In the genomic region with DNA sequence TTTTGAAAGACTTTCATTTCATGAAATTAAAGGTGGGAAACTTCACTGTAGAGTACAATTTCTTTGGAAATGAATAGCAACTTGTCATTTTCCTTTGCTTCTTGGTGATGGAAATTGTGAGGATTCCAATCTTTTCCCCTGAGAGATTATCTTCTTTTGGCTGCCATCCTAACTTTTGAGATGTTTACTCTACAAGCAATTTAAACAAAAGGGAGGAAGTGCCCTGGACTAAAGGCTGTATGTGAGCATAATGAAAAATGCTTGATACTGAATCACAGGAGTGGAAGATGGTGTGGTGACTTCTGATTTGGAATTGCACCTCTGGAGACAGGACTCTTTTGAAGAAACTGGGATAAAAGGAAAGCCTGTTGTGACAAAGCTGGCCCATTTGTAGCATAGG, we compare ENCODE assay signal across 19 cellular contexts. TPM values are rescaled to one million over a fixed set of nuclear protein-coding genes. Genes with fewer than 3 reads are reported as not detected.
DNase-seq lines count a peak whose midpoint lies in the region; ATAC-seq and TF ChIP-seq lines count a peak whose summit lies in the region.
"Had no signal": no experiment of that assay in that cellular context is flagged by ENCODE, and none has a peak within 500 bp of the region (broad histone marks: within the 10 kb centered on the region; RNA-seq: fewer than 3 reads in every experiment).

No MANE protein-coding gene starts in this region.

- peaks cover 22% of the 10 kb centered on the region for H3K27me3 Mint-ChIP-seq in activated CD8-positive, alpha-beta memory T cell treated with anti-CD3 and anti-CD28 coated beads, Interleukin-2, amount 10 ng/mL, durations not matched to agents 7 days and 5 days

- H3K27ac ChIP-seq in A673 (ENCODE audit: low read depth, low read length, poor library complexity, severe bottlenecking) = no peak overlapping the region
- H3K27ac ChIP-seq: epithelial cell of prostate, left lung, prostate gland had no signal

- no peaks in the 10 kb centered on the region for H3K4me1 Mint-ChIP-seq in activated CD8-positive, alpha-beta memory T cell treated with anti-CD3 and anti-CD28 coated beads, Interleukin-2, amount 10 ng/mL, durations not matched to agents 7 days and 5 days
- H3K4me1 Mint-ChIP-seq: activated naive CD8-positive, alpha-beta T cell treated with anti-CD3 and anti-CD28 coated beads, Interleukin-2, amount 50 U/mL, for 24 hours; CD14-positive monocyte had no signal

- ATAC-seq in SK-N-SH treated with all-trans-retinoic acid at 6 μM for 48 hours = no peak
- no peak for ATAC-seq in GM18858 (IDR thresholded peaks at IDR 0.05; ENCODE audit: unreplicated experiment)
- ATAC-seq in activated CD8-positive, alpha-beta memory T cell treated with anti-CD3 and anti-CD28 coated beads, Interleukin-2, amount 10 ng/mL, durations not matched to agents 7 days and 5 days = no peak
- ATAC-seq: activated CD8-positive, alpha-beta T cell treated with anti-CD3 and anti-CD28 coated beads for 36 hours; activated naive CD8-positive, alpha-beta T cell treated with anti-CD3 and anti-CD28 coated beads, Interleukin-2, amount 50 U/mL, for 24 hours; HCT116; left lung had no signal

- H3K27ac Mint-ChIP-seq in activated CD8-positive, alpha-beta memory T cell treated with anti-CD3 and anti-CD28 coated beads, Interleukin-2, amount 10 ng/mL, durations not matched to agents 7 days and 5 days = no peak overlapping the region
- H3K27ac Mint-ChIP-seq: activated CD8-positive, alpha-beta T cell treated with anti-CD3 and anti-CD28 coated beads for 36 hours; activated naive CD8-positive, alpha-beta T cell treated with anti-CD3 and anti-CD28 coated beads, Interleukin-2, amount 50 U/mL, for 24 hours; activated T-helper 1 cell treated with anti-CD3 and anti-CD28 coated beads, Interleukin-12 subunit alpha, Interleukin-12 subunit beta, Interleukin-2, Interleukin-4 antibody, amounts not matched to agents 30 ng/mL and 10 ng/mL and 1 ng/mL, durations not matched to agents 14 hours and 24 hours and 36 hours; CD14-positive monocyte had no signal

- H3K4me3 ChIP-seq in A673 (ENCODE audit: low read depth, low read length, poor library complexity, severe bottlenecking) (no peak overlapping the region), fibroblast of villous mesenchyme (ENCODE audit: low read depth, low read length) (no peak overlapping the region)
- H3K4me3 ChIP-seq: left lung, prostate gland had no signal

- CTCF ChIA-PET in A673 (lab: Charles Lee) = no interaction called here
- CTCF ChIA-PET in activated CD8-positive, alpha-beta memory T cell treated with anti-CD3 and anti-CD28 coated beads, Interleukin-2, amount 10 ng/mL, durations not matched to agents 7 days and 5 days (lab: Charles Lee) = no interaction called here

- H3K4me3 Mint-ChIP-seq in activated CD8-positive, alpha-beta memory T cell treated with anti-CD3 and anti-CD28 coated beads, Interleukin-2, amount 10 ng/mL, durations not matched to agents 7 days and 5 days = no peak overlapping the region
- H3K4me3 Mint-ChIP-seq: activated CD8-positive, alpha-beta T cell treated with anti-CD3 and anti-CD28 coated beads for 36 hours; activated naive CD8-positive, alpha-beta T cell treated with anti-CD3 and anti-CD28 coated beads, Interleukin-2, amount 50 U/mL, for 24 hours; activated T-helper 1 cell treated with anti-CD3 and anti-CD28 coated beads, Interleukin-12 subunit alpha, Interleukin-12 subunit beta, Interleukin-2, Interleukin-4 antibody, amounts not matched to agents 30 ng/mL and 10 ng/mL and 1 ng/mL, durations not matched to agents 14 hours and 24 hours and 36 hours; CD14-positive monocyte had no signal

- H3K4me1 ChIP-seq in A673 (ENCODE audit: insufficient read depth, low read length, poor library complexity, severe bottlenecking) = peaks cover 53% of the 10 kb centered on the region
- H3K4me1 ChIP-seq: prostate gland had no signal

- H3K9me3 Mint-ChIP-seq in activated CD8-positive, alpha-beta memory T cell treated with anti-CD3 and anti-CD28 coated beads, Interleukin-2, amount 10 ng/mL, durations not matched to agents 7 days and 5 days (ENCODE audit: low read depth) = no peaks in the 10 kb centered on the region
- H3K9me3 Mint-ChIP-seq: activated CD8-positive, alpha-beta T cell treated with anti-CD3 and anti-CD28 coated beads for 36 hours; activated naive CD8-positive, alpha-beta T cell treated with anti-CD3 and anti-CD28 coated beads, Interleukin-2, amount 50 U/mL, for 24 hours; activated T-helper 1 cell treated with anti-CD3 and anti-CD28 coated beads, Interleukin-12 subunit alpha, Interleukin-12 subunit beta, Interleukin-2, Interleukin-4 antibody, amounts not matched to agents 30 ng/mL and 10 ng/mL and 1 ng/mL, durations not matched to agents 14 hours and 24 hours and 36 hours had no signal

- intact Hi-C loops in A673 (cut with micrococcal nuclease; ENCODE audit: unreplicated experiment) = no loop called here

- DNase-seq in A673 (ENCODE audit: low spot score) = peak; percentile 90
- peak; percentile 65 for DNase-seq in EH (ENCODE audit: low read depth)
- peak; percentile 20 for DNase-seq in fibroblast of villous mesenchyme (ENCODE audit: low read depth)
- DNase-seq in retina = no peak
- DNase-seq in activated CD8-positive, alpha-beta memory T cell treated with anti-CD3 and anti-CD28 coated beads, Interleukin-2, amount 10 ng/mL, durations not matched to agents 7 days and 5 days = no peak
- DNase-seq in NCI-H524 treated with DMSO at 0.1 percent for 48 hours (lab: John Stamatoyannopoulos, UW) = no peak
- DNase-seq: activated CD8-positive, alpha-beta T cell treated with anti-CD3 and anti-CD28 coated beads for 36 hours; activated naive CD8-positive, alpha-beta T cell treated with anti-CD3 and anti-CD28 coated beads, Interleukin-2, amount 50 U/mL, for 24 hours; hypothalamus; KBM-7; left lung; NCI-H1694 had no signal

- peaks cover 3% of the 10 kb centered on the region for H3K27me3 ChIP-seq in A673 (replicated peaks; ENCODE audit: insufficient read depth, low read depth, low read length, poor library complexity)
- H3K27me3 ChIP-seq: left lung had no signal

- H3K9me3 ChIP-seq in A673 (ENCODE audit: low read depth, low read length, poor library complexity, severe bottlenecking) = no peaks in the 10 kb centered on the region
- H3K9me3 ChIP-seq: left lung, prostate gland had no signal

- BruUV-seq in A673 (replicated peaks; lab: Mats Ljungman, UMichigan) = no TSS peak

- TF ChIP-seq CTCF in A673 (conservative IDR thresholded peaks at IDR 0.05; ENCODE audit: low read depth, low read length) = no peak
- TF ChIP-seq CTCF in fibroblast of villous mesenchyme (IDR thresholded peaks at IDR 0.05; ENCODE audit: insufficient read depth, low read depth, low read length) = no peak

- no peaks in the 10 kb centered on the region for H3K36me3 ChIP-seq in A673 (ENCODE audit: insufficient read depth, low read length, poor library complexity, severe bottlenecking)
- H3K36me3 ChIP-seq: left lung, prostate gland had no signal

- POLR2A ChIA-PET in A673 (lab: Charles Lee; ENCODE audit: low non-redundant PET) = no interaction called here

- H3K36me3 Mint-ChIP-seq in activated CD8-positive, alpha-beta memory T cell treated with anti-CD3 and anti-CD28 coated beads, Interleukin-2, amount 10 ng/mL, durations not matched to agents 7 days and 5 days = no peaks in the 10 kb centered on the region
- H3K36me3 Mint-ChIP-seq: CD14-positive monocyte had no signal

TF ChIP-seq in SK-N-SH treated with all-trans-retinoic acid at 6 μM for 48 hours, 23 proteins besides CTCF, POLR2A, EP300 and RAD21:
- TF ChIP-seq, protein P1, sequence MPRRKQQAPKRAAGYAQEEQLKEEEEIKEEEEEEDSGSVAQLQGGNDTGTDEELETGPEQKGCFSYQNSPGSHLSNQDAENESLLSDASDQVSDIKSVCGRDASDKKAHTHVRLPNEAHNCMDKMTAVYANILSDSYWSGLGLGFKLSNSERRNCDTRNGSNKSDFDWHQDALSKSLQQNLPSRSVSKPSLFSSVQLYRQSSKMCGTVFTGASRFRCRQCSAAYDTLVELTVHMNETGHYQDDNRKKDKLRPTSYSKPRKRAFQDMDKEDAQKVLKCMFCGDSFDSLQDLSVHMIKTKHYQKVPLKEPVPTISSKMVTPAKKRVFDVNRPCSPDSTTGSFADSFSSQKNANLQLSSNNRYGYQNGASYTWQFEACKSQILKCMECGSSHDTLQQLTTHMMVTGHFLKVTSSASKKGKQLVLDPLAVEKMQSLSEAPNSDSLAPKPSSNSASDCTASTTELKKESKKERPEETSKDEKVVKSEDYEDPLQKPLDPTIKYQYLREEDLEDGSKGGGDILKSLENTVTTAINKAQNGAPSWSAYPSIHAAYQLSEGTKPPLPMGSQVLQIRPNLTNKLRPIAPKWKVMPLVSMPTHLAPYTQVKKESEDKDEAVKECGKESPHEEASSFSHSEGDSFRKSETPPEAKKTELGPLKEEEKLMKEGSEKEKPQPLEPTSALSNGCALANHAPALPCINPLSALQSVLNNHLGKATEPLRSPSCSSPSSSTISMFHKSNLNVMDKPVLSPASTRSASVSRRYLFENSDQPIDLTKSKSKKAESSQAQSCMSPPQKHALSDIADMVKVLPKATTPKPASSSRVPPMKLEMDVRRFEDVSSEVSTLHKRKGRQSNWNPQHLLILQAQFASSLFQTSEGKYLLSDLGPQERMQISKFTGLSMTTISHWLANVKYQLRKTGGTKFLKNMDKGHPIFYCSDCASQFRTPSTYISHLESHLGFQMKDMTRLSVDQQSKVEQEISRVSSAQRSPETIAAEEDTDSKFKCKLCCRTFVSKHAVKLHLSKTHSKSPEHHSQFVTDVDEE (CRISPR knock-in tag; IDR thresholded peaks at IDR 0.05) = no peak
- TF ChIP-seq ISL1 (CRISPR knock-in tag; IDR thresholded peaks at IDR 0.05) = peak; percentile 61
- no peak for TF ChIP-seq RARB (CRISPR knock-in tag; IDR thresholded peaks at IDR 0.05)
- no peak for TF ChIP-seq ZFP3 (CRISPR knock-in tag; IDR thresholded peaks at IDR 0.05)
- TF ChIP-seq ZNF565 (CRISPR knock-in tag; conservative IDR thresholded peaks at IDR 0.05; ENCODE audit: low read depth) = no peak
- TF ChIP-seq ARNTL (CRISPR knock-in tag; IDR thresholded peaks at IDR 0.05; ENCODE audit: borderline replicate concordance, low read depth) = no peak
- TF ChIP-seq OSR1 (CRISPR knock-in tag; IDR thresholded peaks at IDR 0.05) = no peak

RNA-seq across cellular contexts. Expression of a gene that starts 43.1 kb away (rescaled TPM):
- total RNA-seq in A673 (2021) (42.9 and 57.5 TPM in 2 replicates), fibroblast of villous mesenchyme (12.1 and 16.1 TPM in 2 replicates)
- under 1 TPM; 0.15 to 0.54 TPM for total RNA-seq in activated CD8-positive, alpha-beta memory T cell treated with anti-CD3 and anti-CD28 coated beads, Interleukin-2, amount 10 ng/mL, durations not matched to agents 7 days and 5 days

Comparison
In these comparisons a context has a peak if more than half of its experiments do, and no peak if none do; other contexts are left out.
1. DNase-seq: peak in A673 (single experiment), EH (single experiment) and fibroblast of villous mesenchyme (single experiment); none in retina (single experiment), activated CD8-positive, alpha-beta memory T cell treated with anti-CD3 and anti-CD28 coated beads, Interleukin-2, amount 10 ng/mL, durations not matched to agents 7 days and 5 days (single experiment) and NCI-H524 treated with DMSO at 0.1 percent for 48 hours (single experiment).